In the genomic region with DNA sequence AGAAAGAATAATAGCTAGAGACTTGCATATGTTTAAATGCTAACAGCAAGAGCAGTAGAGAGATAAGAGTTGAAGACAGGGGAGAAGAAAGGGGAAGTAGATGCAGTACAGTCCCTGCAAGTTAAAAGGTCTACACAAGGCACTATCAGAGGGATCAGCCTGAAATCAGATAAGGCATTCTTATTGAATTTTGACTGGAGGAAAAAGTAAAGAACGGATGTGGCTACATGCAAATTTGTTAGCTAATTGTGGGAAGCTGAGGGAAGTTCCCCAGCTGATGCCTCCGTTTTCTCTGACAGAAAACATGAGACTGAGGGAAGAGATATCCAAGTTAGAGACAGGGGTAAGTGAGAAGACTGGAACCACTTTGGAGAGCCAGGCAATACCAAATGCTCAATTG, we compare ENCODE assay signal across 8 cellular contexts. TPM values are rescaled to one million over a fixed set of nuclear protein-coding genes. Genes with fewer than 3 reads are reported as not detected.
DNase-seq lines count a peak whose midpoint lies in the region; ATAC-seq and TF ChIP-seq lines count a peak whose summit lies in the region.

No MANE protein-coding gene starts in this region.

- H3K36me3 Mint-ChIP-seq in activated CD8-positive, alpha-beta T cell treated with anti-CD3 and anti-CD28 coated beads for 36 hours (ENCODE audit: low read depth): no peaks in the 10 kb centered on the region

- H3K27me3 Mint-ChIP-seq in activated CD8-positive, alpha-beta T cell treated with anti-CD3 and anti-CD28 coated beads for 36 hours: peaks cover 4% of the 10 kb centered on the region

- POLR2A ChIA-PET in activated CD8-positive, alpha-beta T cell treated with anti-CD3 and anti-CD28 coated beads for 36 hours (lab: Charles Lee): interaction anchor here (1.2 kb wide), 1 partner anchor 17 kb away, joined by 3 read pairs; no protein-coding TSS in a partner anchor

- H3K27ac Mint-ChIP-seq in activated CD8-positive, alpha-beta T cell treated with anti-CD3 and anti-CD28 coated beads for 36 hours: no peak overlapping the region

- TF ChIP-seq CTCF in activated CD8-positive, alpha-beta T cell treated with anti-CD3 and anti-CD28 coated beads for 36 hours (IDR thresholded peaks at IDR 0.05): no peak

- ATAC-seq in GM19452 (IDR thresholded peaks at IDR 0.05; ENCODE audit: unreplicated experiment): peak; percentile 75
- peak; percentile 94 for ATAC-seq in HG03378 (IDR thresholded peaks at IDR 0.05; ENCODE audit: unreplicated experiment)
- peak; percentile 77 for ATAC-seq in activated CD8-positive, alpha-beta T cell treated with anti-CD3 and anti-CD28 coated beads for 36 hours
- no peak for ATAC-seq in Right ventricle myocardium superior (ENCODE audit: poor library complexity)

- CTCF ChIA-PET in activated CD8-positive, alpha-beta T cell treated with anti-CD3 and anti-CD28 coated beads for 36 hours (lab: Charles Lee): interaction anchor here (0.7 to 2.3 kb wide), 4 partner anchors 13 to 63 kb away, joined by 3 to 8 read pairs (median 6); partner anchors contain the start of gene RHOBTB3

- H3K4me1 Mint-ChIP-seq in activated CD8-positive, alpha-beta T cell treated with anti-CD3 and anti-CD28 coated beads for 36 hours (ENCODE audit: low read depth): peaks cover 17% of the 10 kb centered on the region

- H3K4me3 Mint-ChIP-seq in activated CD8-positive, alpha-beta T cell treated with anti-CD3 and anti-CD28 coated beads for 36 hours: no peak overlapping the region

- intact Hi-C loops in activated CD8-positive, alpha-beta T cell treated with anti-CD3 and anti-CD28 coated beads for 36 hours (cut with micrococcal nuclease): loop anchor here (5.0 kb wide), 1 partner anchor 124 kb away; no protein-coding TSS in a partner anchor
- intact Hi-C loops in Right ventricle myocardium superior (cut with DNase I): no loop called here

- DNase-seq in Daoy (ENCODE audit: low read depth) (peak; percentile 58), 8988T (no peak), DMS 273 treated with DMSO at 0.1 percent for 48 hours (lab: John Stamatoyannopoulos, UW) (no peak), Right ventricle myocardium superior (no peak), NCI-H82 treated with DMSO at 0.1 percent for 48 hours (lab: John Stamatoyannopoulos, UW; ENCODE audit: unreplicated experiment) (no peak)
- DNase-seq in activated CD8-positive, alpha-beta T cell treated with anti-CD3 and anti-CD28 coated beads for 36 hours: peak; percentile 48

- no peaks in the 10 kb centered on the region for H3K9me3 Mint-ChIP-seq in activated CD8-positive, alpha-beta T cell treated with anti-CD3 and anti-CD28 coated beads for 36 hours

RNA-seq across cellular contexts. Expression of gene RHOBTB3, which starts 12.9 kb away (rescaled TPM):
- 91.7 and 120 TPM in 2 replicates for total RNA-seq in Daoy (2014; rRNA removed; shearing (Covaris generic))
- total RNA-seq in activated CD8-positive, alpha-beta T cell treated with anti-CD3 and anti-CD28 coated beads for 36 hours: 1 to 10 TPM in 1 of 2 experiments, under 1 TPM in 1; 0.50 to 1.1 TPM
- 81.1 TPM for total RNA-seq in Right ventricle myocardium superior

RNA-seq across cellular contexts. Expression of gene SPATA9, which starts 35.4 kb away (rescaled TPM):
- 1.5 TPM in 1 of 2 replicates, not detected in the other for total RNA-seq in Daoy (2014; rRNA removed; shearing (Covaris generic))
- total RNA-seq in activated CD8-positive, alpha-beta T cell treated with anti-CD3 and anti-CD28 coated beads for 36 hours: not detected
- total RNA-seq in Right ventricle myocardium superior: not detected

Comparison
In these comparisons a context has a peak if more than half of its experiments do, and no peak if none do; other contexts are left out.
1. DNase-seq: peak in Daoy (single experiment) and activated CD8-positive, alpha-beta T cell treated with anti-CD3 and anti-CD28 coated beads for 36 hours (single experiment); none in 8988T (single experiment), DMS 273 treated with DMSO at 0.1 percent for 48 hours (single experiment), Right ventricle myocardium superior (single experiment) and NCI-H82 treated with DMSO at 0.1 percent for 48 hours (single experiment).
2. RNA of gene RHOBTB3, which starts 12.9 kb away (total RNA-seq): 91.7 to 120 TPM in Daoy and 81.1 TPM in Right ventricle myocardium superior (single experiment); 0.50 to 1.1 TPM in activated CD8-positive, alpha-beta T cell treated with anti-CD3 and anti-CD28 coated beads for 36 hours; every median in the first group is over 10 times any median in the second.